10 cellular contexts compared by ENCODE assay signal in genomic region chr10:127922675-127923366, GRCh38. TPM values are rescaled to one million over a fixed set of nuclear protein-coding genes. Genes with fewer than 3 reads are reported as not detected.
DNase-seq lines count a peak whose midpoint lies in the region; ATAC-seq and TF ChIP-seq lines count a peak whose summit lies in the region.
"Had no signal": no experiment of that assay in that cellular context is flagged by ENCODE, and none has a peak within 500 bp of the region (broad histone marks: within the 10 kb centered on the region; RNA-seq: fewer than 3 reads in every experiment).

No MANE protein-coding gene starts in this region.

- intact Hi-C loops in natural killer cell (cut with micrococcal nuclease): no loop called here

- no peaks in the 10 kb centered on the region for H3K27me3 Mint-ChIP-seq in natural killer cell (ENCODE audit: low read depth in 2 of 2)

- peaks cover 16% of the 10 kb centered on the region in 2 donors for H3K4me1 Mint-ChIP-seq in natural killer cell

- no peak overlapping the region for H3K4me3 ChIP-seq in fibroblast of the aortic adventitia (ENCODE audit: low read depth, low read length)
- H3K4me3 ChIP-seq: prostate gland had no signal

- no peak for ATAC-seq in GM21526 (IDR thresholded peaks at IDR 0.05; ENCODE audit: low FRiP score, unreplicated experiment)
- no peak for ATAC-seq in GM19351 (IDR thresholded peaks at IDR 0.05; ENCODE audit: unreplicated experiment)
- ATAC-seq in natural killer cell: no peak
- no peak for ATAC-seq in GM21737 (IDR thresholded peaks at IDR 0.05; ENCODE audit: unreplicated experiment)
- ATAC-seq: activated CD8-positive, alpha-beta T cell treated with anti-CD3 and anti-CD28 coated beads, Interleukin-2, amount 10 ng/mL, durations not matched to agents 7 days and 5 days had no signal

- no peak overlapping the region for H3K27ac Mint-ChIP-seq in natural killer cell
- H3K27ac Mint-ChIP-seq: activated CD8-positive, alpha-beta T cell treated with anti-CD3 and anti-CD28 coated beads, Interleukin-2, amount 10 ng/mL, durations not matched to agents 7 days and 5 days had no signal

- TF ChIP-seq CTCF in fibroblast of the aortic adventitia (IDR thresholded peaks at IDR 0.05; ENCODE audit: insufficient read depth, low read length) (no peak), natural killer cell (IDR thresholded peaks at IDR 0.05) (no peak)

- no peaks in the 10 kb centered on the region for H3K36me3 Mint-ChIP-seq in natural killer cell

- H3K4me3 Mint-ChIP-seq in natural killer cell: no peak overlapping the region
- H3K4me3 Mint-ChIP-seq: activated CD8-positive, alpha-beta T cell treated with anti-CD3 and anti-CD28 coated beads, Interleukin-2, amount 10 ng/mL, durations not matched to agents 7 days and 5 days had no signal

- DNase-seq in AG08396 (ENCODE audit: low spot score) (peak; percentile 82), RPMI7951 (ENCODE audit: low read depth) (peak; percentile 95), fibroblast of the aortic adventitia (ENCODE audit: low read depth) (peak; percentile 62), occipital lobe (lab: John Stamatoyannopoulos, UW) (peak; percentile 43), natural killer cell (no peak)
- DNase-seq: activated CD8-positive, alpha-beta T cell treated with anti-CD3 and anti-CD28 coated beads, Interleukin-2, amount 10 ng/mL, durations not matched to agents 7 days and 5 days had no signal

- no peaks in the 10 kb centered on the region for H3K9me3 Mint-ChIP-seq in natural killer cell

RNA-seq across cellular contexts. Expression of gene PTPRE, which starts 15.9 kb away (rescaled TPM):
- total RNA-seq in RPMI7951 (2014; rRNA removed; shearing (Covaris generic)): 17.5 TPM in 2 replicates
- 0.09 and 0.98 TPM in 2 replicates for total RNA-seq in fibroblast of the aortic adventitia (ENCODE audit: low replicate concordance)
- total RNA-seq in occipital lobe: 19.8 TPM
- 100 to 1,000 TPM; 274 to 280 (median 275) TPM for total RNA-seq in natural killer cell

RNA-seq across cellular contexts. Expression of gene CLRN3, which starts 30.1 kb away (rescaled TPM):
- not detected in 2 replicates for total RNA-seq in RPMI7951 (2014; rRNA removed; shearing (Covaris generic))
- not detected in 2 replicates for total RNA-seq in fibroblast of the aortic adventitia (ENCODE audit: low replicate concordance)
- 0.62 TPM for total RNA-seq in occipital lobe
- not detected for total RNA-seq in natural killer cell
- total RNA-seq: activated CD8-positive, alpha-beta T cell treated with anti-CD3 and anti-CD28 coated beads, Interleukin-2, amount 10 ng/mL, durations not matched to agents 7 days and 5 days; prostate gland had no signal
